1 cellular context compared by ENCODE assay signal in genomic region chr11:65013130-65013691, GRCh38.
TF ChIP-seq lines count a peak whose summit lies in the region.

No MANE protein-coding gene starts in this region.

TF ChIP-seq in H1, 55 proteins besides CTCF, POLR2A, EP300 and RAD21:
- TF ChIP-seq TCF12 (IDR thresholded peaks at IDR 0.05; ENCODE audit: low read depth, low read length) (no peak), JUND (IDR thresholded peaks at IDR 0.05; ENCODE audit: low read length) (0 out of 2 replicates have a peak, but pooled peaks have one; percentile 4), EGR1 (IDR thresholded peaks at IDR 0.05; ENCODE audit: borderline replicate concordance, low read depth, low read length) (no peak), HDAC6 (IDR thresholded peaks at IDR 0.05; ENCODE audit: low read depth, low read length) (no peak), SIN3A (conservative IDR thresholded peaks at IDR 0.05 in 1 of 2, IDR thresholded peaks at IDR 0.05 in 1 of 2; ENCODE audit: low read depth in 1 of 2, low read length in 2 of 2) (0 out of 4 replicates have a peak, but pooled peaks of 1 of the 2 experiments have one; percentile 62), CTBP2 (IDR thresholded peaks at IDR 0.05; ENCODE audit: borderline replicate concordance, insufficient read depth, insufficient read length, low read length) (no peak), ZNF274 (IDR thresholded peaks at IDR 0.05; ENCODE audit: borderline replicate concordance, extremely low read depth, low read length) (no peak), NANOG (IDR thresholded peaks at IDR 0.05; ENCODE audit: insufficient read depth, low read depth, low read length, poor library complexity, severe bottlenecking) (no peak), RFX5 (IDR thresholded peaks at IDR 0.05; ENCODE audit: borderline replicate concordance, low read depth, low read length) (no peak), POU5F1 (IDR thresholded peaks at IDR 0.05; ENCODE audit: low read depth, low read length) (no peak), CREB1 (IDR thresholded peaks at IDR 0.05) (peak; percentile 43; the same call in 1 of the 2 replicates)
- TF ChIP-seq, protein P1, sequence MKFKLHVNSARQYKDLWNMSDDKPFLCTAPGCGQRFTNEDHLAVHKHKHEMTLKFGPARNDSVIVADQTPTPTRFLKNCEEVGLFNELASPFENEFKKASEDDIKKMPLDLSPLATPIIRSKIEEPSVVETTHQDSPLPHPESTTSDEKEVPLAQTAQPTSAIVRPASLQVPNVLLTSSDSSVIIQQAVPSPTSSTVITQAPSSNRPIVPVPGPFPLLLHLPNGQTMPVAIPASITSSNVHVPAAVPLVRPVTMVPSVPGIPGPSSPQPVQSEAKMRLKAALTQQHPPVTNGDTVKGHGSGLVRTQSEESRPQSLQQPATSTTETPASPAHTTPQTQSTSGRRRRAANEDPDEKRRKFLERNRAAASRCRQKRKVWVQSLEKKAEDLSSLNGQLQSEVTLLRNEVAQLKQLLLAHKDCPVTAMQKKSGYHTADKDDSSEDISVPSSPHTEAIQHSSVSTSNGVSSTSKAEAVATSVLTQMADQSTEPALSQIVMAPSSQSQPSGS (IDR thresholded peaks at IDR 0.05; ENCODE audit: low read length): 0 out of 2 replicates have a peak, but pooled peaks have one; percentile 19
